ENCODE assay signal across 23 cellular contexts in genomic region chr1:170356585-170356984, GRCh38.
"Had no signal": no experiment of that assay in that cellular context is flagged by ENCODE, and none has a peak within 500 bp of the region (broad histone marks: within the 10 kb centered on the region; RNA-seq: fewer than 3 reads in every experiment).

No MANE protein-coding gene starts in this region.

- H3K4me1 Mint-ChIP-seq: activated CD4-positive, alpha-beta T cell treated with anti-CD3 and anti-CD28 coated beads, Interleukin-2, amount 10 ng/mL, durations not matched to agents 7 days and 5 days; activated CD8-positive, alpha-beta memory T cell treated with anti-CD3 and anti-CD28 coated beads, Interleukin-2, amount 10 ng/mL, durations not matched to agents 7 days and 5 days; activated naive CD4-positive, alpha-beta T cell treated with anti-CD3 and anti-CD28 coated beads, Interleukin-2, amount 10 ng/mL, durations not matched to agents 7 days and 5 days; endodermal cell; natural killer cell had no signal

- H3K4me3 Mint-ChIP-seq: activated CD4-positive, alpha-beta T cell treated with anti-CD3 and anti-CD28 coated beads, Interleukin-2, amount 10 ng/mL, durations not matched to agents 7 days and 5 days; activated CD8-positive, alpha-beta memory T cell treated with anti-CD3 and anti-CD28 coated beads, Interleukin-2, amount 10 ng/mL, durations not matched to agents 7 days and 5 days; activated CD8-positive, alpha-beta T cell treated with anti-CD3 and anti-CD28 coated beads for 36 hours; activated naive CD4-positive, alpha-beta T cell treated with anti-CD3 and anti-CD28 coated beads, Interleukin-2, amount 10 ng/mL, durations not matched to agents 7 days and 5 days; endodermal cell; natural killer cell had no signal

- H3K9me3 Mint-ChIP-seq: activated CD4-positive, alpha-beta T cell treated with anti-CD3 and anti-CD28 coated beads, Interleukin-2, amount 10 ng/mL, durations not matched to agents 7 days and 5 days; activated CD8-positive, alpha-beta T cell treated with anti-CD3 and anti-CD28 coated beads for 36 hours; activated naive CD4-positive, alpha-beta T cell treated with anti-CD3 and anti-CD28 coated beads, Interleukin-2, amount 10 ng/mL, durations not matched to agents 7 days and 5 days; endodermal cell had no signal

- H3K36me3 Mint-ChIP-seq: activated CD8-positive, alpha-beta memory T cell treated with anti-CD3 and anti-CD28 coated beads, Interleukin-2, amount 10 ng/mL, durations not matched to agents 7 days and 5 days; activated naive CD4-positive, alpha-beta T cell treated with anti-CD3 and anti-CD28 coated beads, Interleukin-2, amount 10 ng/mL, durations not matched to agents 7 days and 5 days; natural killer cell had no signal

- H3K27me3 ChIP-seq: esophagus squamous epithelium, gastroesophageal sphincter, thyroid gland had no signal

- H3K9me3 ChIP-seq: esophagus squamous epithelium, thyroid gland had no signal

- H3K27me3 Mint-ChIP-seq: activated CD4-positive, alpha-beta T cell treated with anti-CD3 and anti-CD28 coated beads, Interleukin-2, amount 10 ng/mL, durations not matched to agents 7 days and 5 days; activated CD8-positive, alpha-beta memory T cell treated with anti-CD3 and anti-CD28 coated beads, Interleukin-2, amount 10 ng/mL, durations not matched to agents 7 days and 5 days; activated naive CD4-positive, alpha-beta T cell treated with anti-CD3 and anti-CD28 coated beads, Interleukin-2, amount 10 ng/mL, durations not matched to agents 7 days and 5 days; progenitor cell of endocrine pancreas had no signal

- DNase-seq: activated CD4-positive, alpha-beta T cell treated with anti-CD3 and anti-CD28 coated beads, Interleukin-2, amount 10 ng/mL, durations not matched to agents 7 days and 5 days; activated CD4-positive, CD25-positive, alpha-beta regulatory T cell treated with anti-CD3 and anti-CD28 coated beads, Interleukin-2, amount 50 U/mL, for 72 hours; activated CD8-positive, alpha-beta memory T cell treated with anti-CD3 and anti-CD28 coated beads, Interleukin-2, amount 10 ng/mL, durations not matched to agents 7 days and 5 days; activated CD8-positive, alpha-beta T cell treated with anti-CD3 and anti-CD28 coated beads for 36 hours; activated effector memory CD4-positive, alpha-beta T cell treated with anti-CD3 and anti-CD28 coated beads, Interleukin-2, amount 50 U/mL, for 16 hours; activated naive CD4-positive, alpha-beta T cell treated with anti-CD3 and anti-CD28 coated beads, Interleukin-2, amount 10 ng/mL, durations not matched to agents 7 days and 5 days; activated T-cell treated with anti-CD3 and anti-CD28 coated beads for 4 hours; amygdala; endodermal cell; esophagus squamous epithelium; head of caudate nucleus; hypothalamus; midbrain; natural killer cell; retina; stimulated activated CD4-positive, alpha-beta T cell treated with anti-CD3 and anti-CD28 coated beads, Interleukin-4, amount 100 ng/mL, for 4 hours; stimulated activated naive CD8-positive, alpha-beta T cell treated with anti-CD3 and anti-CD28 coated beads, Interleukin-15, Interleukin-2, amounts not matched to agents 100 U/mL and 50 U/mL, for 24 hours; substantia nigra; thyroid gland; WERI-Rb-1 had no signal

- H3K27ac ChIP-seq: coronary artery, esophagus squamous epithelium, gastroesophageal sphincter, thyroid gland, WERI-Rb-1 had no signal

- H3K4me1 ChIP-seq: esophagus squamous epithelium, gastroesophageal sphincter had no signal

- H3K4me3 ChIP-seq: coronary artery, esophagus squamous epithelium, gastroesophageal sphincter, thyroid gland had no signal

- ATAC-seq: activated CD8-positive, alpha-beta memory T cell treated with anti-CD3 and anti-CD28 coated beads, Interleukin-2, amount 10 ng/mL, durations not matched to agents 7 days and 5 days; activated CD8-positive, alpha-beta T cell treated with anti-CD3 and anti-CD28 coated beads for 36 hours; gastroesophageal sphincter; natural killer cell; stimulated activated naive CD8-positive, alpha-beta T cell treated with anti-CD3 and anti-CD28 coated beads, Interleukin-15, Interleukin-2, amounts not matched to agents 100 U/mL and 50 U/mL, for 24 hours had no signal

- H3K27ac Mint-ChIP-seq: activated CD4-positive, alpha-beta T cell treated with anti-CD3 and anti-CD28 coated beads, Interleukin-2, amount 10 ng/mL, durations not matched to agents 7 days and 5 days; activated CD8-positive, alpha-beta memory T cell treated with anti-CD3 and anti-CD28 coated beads, Interleukin-2, amount 10 ng/mL, durations not matched to agents 7 days and 5 days; activated CD8-positive, alpha-beta T cell treated with anti-CD3 and anti-CD28 coated beads for 36 hours; activated naive CD4-positive, alpha-beta T cell treated with anti-CD3 and anti-CD28 coated beads, Interleukin-2, amount 10 ng/mL, durations not matched to agents 7 days and 5 days; endodermal cell; natural killer cell; progenitor cell of endocrine pancreas had no signal
